ENCODE assay signal across 2 cellular contexts in the genomic region with DNA sequence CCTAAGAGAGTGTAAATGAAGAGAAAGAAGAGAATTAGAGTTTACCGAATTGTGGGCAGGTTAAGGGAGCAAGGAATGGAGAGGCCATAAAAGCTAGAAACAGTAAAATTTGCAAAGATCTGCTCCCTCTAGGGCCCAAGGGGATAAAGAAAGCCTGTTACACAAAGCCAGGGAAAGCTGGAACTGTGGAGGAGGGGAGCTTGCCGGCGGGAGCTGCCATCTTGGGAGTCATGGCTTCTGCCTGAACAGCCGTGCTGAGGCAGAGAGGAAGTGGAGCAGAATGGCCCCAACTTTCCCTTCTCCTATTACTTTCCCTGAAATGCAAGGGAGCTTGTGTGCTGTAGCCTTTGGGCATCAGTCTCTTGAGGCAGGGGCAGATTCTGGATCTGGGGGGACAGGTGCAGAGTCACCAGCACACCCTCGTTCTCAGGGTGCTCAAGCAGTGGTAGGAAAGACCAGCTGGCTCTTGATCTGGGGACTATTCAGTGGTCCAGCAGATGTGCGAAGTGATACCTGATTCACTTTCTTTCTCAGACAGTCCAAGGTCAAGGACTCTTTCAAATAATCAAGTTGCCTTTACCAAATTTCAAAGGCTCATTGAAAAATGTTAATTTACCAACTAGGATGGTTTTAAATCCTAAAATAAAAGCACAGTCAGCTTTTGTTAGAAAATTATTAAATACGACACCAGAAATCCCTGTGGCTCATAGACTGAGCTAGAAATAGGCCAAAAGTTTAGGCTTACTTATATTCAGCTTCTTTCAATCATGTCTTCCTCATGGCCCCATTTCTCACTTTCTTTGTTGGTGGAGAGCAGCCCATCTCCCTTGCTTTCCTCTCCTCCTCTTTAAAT.
TF ChIP-seq lines count a peak whose summit lies in the region.

No MANE protein-coding gene starts in this region.

TF ChIP-seq in GM23338, 12 proteins besides CTCF, POLR2A, EP300 and RAD21 (continues in another document):
- TF ChIP-seq ZNF114 (CRISPR knock-in tag; IDR thresholded peaks at IDR 0.05) (no peak), EZH2 (IDR thresholded peaks at IDR 0.05; ENCODE audit: low read depth, unreplicated experiment) (no peak), JUNB (IDR thresholded peaks at IDR 0.05; ENCODE audit: unreplicated experiment) (no peak), ZNF331 (CRISPR knock-in tag; IDR thresholded peaks at IDR 0.05; ENCODE audit: low read depth) (no peak), EZH2phosphoT487 (IDR thresholded peaks at IDR 0.05; ENCODE audit: unreplicated experiment) (no peak), NANOG (IDR thresholded peaks at IDR 0.05; ENCODE audit: borderline replicate concordance) (no peak), STAT1 (IDR thresholded peaks at IDR 0.05; ENCODE audit: unreplicated experiment) (no peak)
- TF ChIP-seq, protein P1, sequence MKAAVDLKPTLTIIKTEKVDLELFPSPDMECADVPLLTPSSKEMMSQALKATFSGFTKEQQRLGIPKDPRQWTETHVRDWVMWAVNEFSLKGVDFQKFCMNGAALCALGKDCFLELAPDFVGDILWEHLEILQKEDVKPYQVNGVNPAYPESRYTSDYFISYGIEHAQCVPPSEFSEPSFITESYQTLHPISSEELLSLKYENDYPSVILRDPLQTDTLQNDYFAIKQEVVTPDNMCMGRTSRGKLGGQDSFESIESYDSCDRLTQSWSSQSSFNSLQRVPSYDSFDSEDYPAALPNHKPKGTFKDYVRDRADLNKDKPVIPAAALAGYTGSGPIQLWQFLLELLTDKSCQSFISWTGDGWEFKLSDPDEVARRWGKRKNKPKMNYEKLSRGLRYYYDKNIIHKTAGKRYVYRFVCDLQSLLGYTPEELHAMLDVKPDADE (IDR thresholded peaks at IDR 0.05), result no peak
- TF ChIP-seq, protein P2, sequence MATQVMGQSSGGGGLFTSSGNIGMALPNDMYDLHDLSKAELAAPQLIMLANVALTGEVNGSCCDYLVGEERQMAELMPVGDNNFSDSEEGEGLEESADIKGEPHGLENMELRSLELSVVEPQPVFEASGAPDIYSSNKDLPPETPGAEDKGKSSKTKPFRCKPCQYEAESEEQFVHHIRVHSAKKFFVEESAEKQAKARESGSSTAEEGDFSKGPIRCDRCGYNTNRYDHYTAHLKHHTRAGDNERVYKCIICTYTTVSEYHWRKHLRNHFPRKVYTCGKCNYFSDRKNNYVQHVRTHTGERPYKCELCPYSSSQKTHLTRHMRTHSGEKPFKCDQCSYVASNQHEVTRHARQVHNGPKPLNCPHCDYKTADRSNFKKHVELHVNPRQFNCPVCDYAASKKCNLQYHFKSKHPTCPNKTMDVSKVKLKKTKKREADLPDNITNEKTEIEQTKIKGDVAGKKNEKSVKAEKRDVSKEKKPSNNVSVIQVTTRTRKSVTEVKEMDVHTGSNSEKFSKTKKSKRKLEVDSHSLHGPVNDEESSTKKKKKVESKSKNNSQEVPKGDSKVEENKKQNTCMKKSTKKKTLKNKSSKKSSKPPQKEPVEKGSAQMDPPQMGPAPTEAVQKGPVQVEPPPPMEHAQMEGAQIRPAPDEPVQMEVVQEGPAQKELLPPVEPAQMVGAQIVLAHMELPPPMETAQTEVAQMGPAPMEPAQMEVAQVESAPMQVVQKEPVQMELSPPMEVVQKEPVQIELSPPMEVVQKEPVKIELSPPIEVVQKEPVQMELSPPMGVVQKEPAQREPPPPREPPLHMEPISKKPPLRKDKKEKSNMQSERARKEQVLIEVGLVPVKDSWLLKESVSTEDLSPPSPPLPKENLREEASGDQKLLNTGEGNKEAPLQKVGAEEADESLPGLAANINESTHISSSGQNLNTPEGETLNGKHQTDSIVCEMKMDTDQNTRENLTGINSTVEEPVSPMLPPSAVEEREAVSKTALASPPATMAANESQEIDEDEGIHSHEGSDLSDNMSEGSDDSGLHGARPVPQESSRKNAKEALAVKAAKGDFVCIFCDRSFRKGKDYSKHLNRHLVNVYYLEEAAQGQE (IDR thresholded peaks at IDR 0.05; ENCODE audit: unreplicated experiment), result no peak

TF ChIP-seq in K562, 482 proteins besides CTCF, POLR2A, EP300 and RAD21:
- TF ChIP-seq C11orf30 (IDR thresholded peaks at IDR 0.05; ENCODE audit: low read depth), result peak; percentile 22; the same call in 1 of the 2 replicates
- peak; percentile 21; the same call in 1 of the 2 replicates for TF ChIP-seq MAFG (tag; conservative IDR thresholded peaks at IDR 0.05)
- TF ChIP-seq SPI1 (IDR thresholded peaks at IDR 0.05; ENCODE audit: borderline replicate concordance, low read depth, low read length), result peak; percentile 29; the same call in 1 of the 2 replicates
- peak in 1 of 3 experiments; percentile 17 for TF ChIP-seq YY1 (IDR thresholded peaks at IDR 0.05; ENCODE audit: borderline replicate concordance in 1 of 3, control insufficient read depth in 1 of 3, extremely low read depth in 1 of 3, insufficient read depth in 3 of 3, insufficient read length in 1 of 3, insufficient replicate concordance in 2 of 3, low read depth in 1 of 3, low read length in 2 of 3)
- TF ChIP-seq ZNF445 (CRISPR knock-in tag; IDR thresholded peaks at IDR 0.05; ENCODE audit: low read depth), result no peak
- TF ChIP-seq MCM7 (IDR thresholded peaks at IDR 0.05), result no peak
- TF ChIP-seq MXI1 (IDR thresholded peaks at IDR 0.05; ENCODE audit: low read depth, low read length), result no peak
- TF ChIP-seq, protein P3, sequence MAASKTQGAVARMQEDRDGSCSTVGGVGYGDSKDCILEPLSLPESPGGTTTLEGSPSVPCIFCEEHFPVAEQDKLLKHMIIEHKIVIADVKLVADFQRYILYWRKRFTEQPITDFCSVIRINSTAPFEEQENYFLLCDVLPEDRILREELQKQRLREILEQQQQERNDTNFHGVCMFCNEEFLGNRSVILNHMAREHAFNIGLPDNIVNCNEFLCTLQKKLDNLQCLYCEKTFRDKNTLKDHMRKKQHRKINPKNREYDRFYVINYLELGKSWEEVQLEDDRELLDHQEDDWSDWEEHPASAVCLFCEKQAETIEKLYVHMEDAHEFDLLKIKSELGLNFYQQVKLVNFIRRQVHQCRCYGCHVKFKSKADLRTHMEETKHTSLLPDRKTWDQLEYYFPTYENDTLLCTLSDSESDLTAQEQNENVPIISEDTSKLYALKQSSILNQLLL (CRISPR knock-in tag; IDR thresholded peaks at IDR 0.05; ENCODE audit: borderline replicate concordance), result no peak
- TF ChIP-seq ZNF316 (IDR thresholded peaks at IDR 0.05), result peak; percentile 25; the same call in 1 of the 2 replicates
